In genomic region chr5:141513627-141514329, GRCh38 we compare ENCODE assay signal across 7 cellular contexts. TPM values are rescaled to one million over a fixed set of nuclear protein-coding genes. Genes with fewer than 3 reads are reported as not detected.
DNase-seq lines count a peak whose midpoint lies in the region; ATAC-seq and TF ChIP-seq lines count a peak whose summit lies in the region.

No MANE protein-coding gene starts in this region.

- intact Hi-C loops in body of pancreas (cut with DNase I) = loop anchor here (10.0 kb wide), 1 partner anchor 99 kb away; the partner anchor contains the start of genes PCDHGA10 and PCDHGB7

- no peak for TF ChIP-seq POLR2A in body of pancreas (IDR thresholded peaks at IDR 0.05)

- WGBS in body of pancreas, 2 donors = 33 to 43% methylated on average over 28 of the region's 29 CpGs
- WGBS in iPS DF 6.9 (ENCODE audit: insufficient coverage, insufficient read length) = no CpG with 5 or more reads among the region's 29 CpGs

- H3K27me3 ChIP-seq in HUES48 (ENCODE audit: control insufficient read depth, insufficient read depth, low read length) = peaks cover 4% of the 10 kb centered on the region
- no peaks in the 10 kb centered on the region for H3K27me3 ChIP-seq in body of pancreas
- no peaks in the 10 kb centered on the region for H3K27me3 ChIP-seq in iPS DF 6.9 (ENCODE audit: control insufficient read depth, insufficient read depth, low read length)

- ATAC-seq in GM19025 (IDR thresholded peaks at IDR 0.05; ENCODE audit: low read depth, unreplicated experiment) = peak; percentile 10
- peak; percentile 38 for ATAC-seq in body of pancreas

- H3K27ac ChIP-seq in HUES48 (ENCODE audit: low read depth, low read length) (peak overlapping the region; percentile 93), body of pancreas (peak overlapping the region; percentile 58 to 65 (median 59)), iPS DF 6.9 (ENCODE audit: low read length) (no peak overlapping the region)

- peak overlapping the region; percentile 78 for H3K4me3 ChIP-seq in HUES48 (ENCODE audit: low read depth, low read length)
- H3K4me3 ChIP-seq in body of pancreas = peak overlapping the region in 1 of 2 donors; percentile 56
- peak overlapping the region; percentile 55; the same call in 1 of the 2 replicates for H3K4me3 ChIP-seq in iPS DF 6.9 (ENCODE audit: low read length)

- H3K4me1 ChIP-seq in HUES48 (ENCODE audit: control insufficient read depth, insufficient read depth, low read length) = peaks cover 24% of the 10 kb centered on the region
- peaks cover 24% of the 10 kb centered on the region for H3K4me1 ChIP-seq in body of pancreas
- peaks cover 3% of the 10 kb centered on the region for H3K4me1 ChIP-seq in iPS DF 6.9 (ENCODE audit: control insufficient read depth, insufficient read depth, low read length)

- DNase-seq in T-helper 22 cell (ENCODE audit: low read depth) (peak; percentile 15), body of pancreas (peak; percentile 56 to 76 (median 74)), iPS DF 6.9 (ENCODE audit: low read depth, low spot score) (no peak), retina (peak; percentile 94), LoVo (ENCODE audit: low spot score) (no peak)

- H3K9ac ChIP-seq in HUES48 (ENCODE audit: low read depth, low read length) = peak overlapping the region; percentile 49

- no peak for TF ChIP-seq CTCF in body of pancreas (IDR thresholded peaks at IDR 0.05)

- H3K9me3 ChIP-seq in HUES48 (ENCODE audit: control insufficient read depth, insufficient read depth, low read length) (no peaks in the 10 kb centered on the region), body of pancreas (no peaks in the 10 kb centered on the region), iPS DF 6.9 (ENCODE audit: control insufficient read depth, insufficient read depth, low read length) (no peaks in the 10 kb centered on the region)

- H3K36me3 ChIP-seq in HUES48 (ENCODE audit: control insufficient read depth, insufficient read depth, low read length) (peaks cover 20% of the 10 kb centered on the region), body of pancreas (replicated peaks in 1 of 2; ENCODE audit: insufficient read depth in 1 of 2, low read depth in 2 of 2) (peaks cover 0 to 13% of the 10 kb centered on the region in 2 donors), iPS DF 6.9 (ENCODE audit: control insufficient read depth, insufficient read depth, low read length) (peaks cover 7% of the 10 kb centered on the region; the same call in 1 of the 2 replicates)

RNA-seq across cellular contexts. Expression of gene PCDHGC5, which starts 24.9 kb away (rescaled TPM):
- total RNA-seq in body of pancreas = 1 to 10 TPM; 2.0 to 3.1 TPM

RNA-seq across cellular contexts. Expression of gene PCDHGC4, which starts 28.9 kb away (rescaled TPM):
- total RNA-seq in body of pancreas = 1 to 10 TPM; 1.6 to 2.0 TPM

RNA-seq across cellular contexts. Expression of gene PCDHGC3, which starts 38.0 kb away (rescaled TPM):
- total RNA-seq in body of pancreas = 10 to 100 TPM in 1 of 2 donors, 1 to 10 TPM in 1; 9.6 to 16.1 TPM

Comparison
In these comparisons a context has a peak if more than half of its experiments do, and no peak if none do; other contexts are left out.
1. DNase-seq: peak in T-helper 22 cell (single experiment), body of pancreas (4 of 4) and retina (single experiment); none in iPS DF 6.9 (single experiment) and LoVo (single experiment).